ENCODE assay signal across 31 cellular contexts in the genomic region with DNA sequence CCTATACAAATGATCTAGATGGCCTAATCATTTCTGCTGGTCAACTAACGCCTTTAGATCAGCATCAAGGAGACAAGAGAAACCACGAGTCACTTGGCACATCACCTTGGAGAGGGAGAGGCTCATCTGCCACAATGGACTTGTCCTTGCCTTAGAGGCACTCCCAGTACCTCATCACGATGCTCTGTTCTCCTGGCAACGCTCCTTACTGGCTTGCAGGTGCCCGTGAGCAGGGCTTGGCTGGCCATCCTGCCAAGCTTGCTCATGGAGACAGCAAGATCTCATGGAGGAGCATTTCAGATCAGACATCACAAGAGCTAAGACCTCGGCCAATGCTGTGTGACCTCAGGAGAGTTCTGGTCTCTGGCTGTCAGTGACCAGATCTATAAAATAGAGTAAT.
"Had no signal": no experiment of that assay in that cellular context is flagged by ENCODE, and none has a peak within 500 bp of the region (broad histone marks: within the 10 kb centered on the region; RNA-seq: fewer than 3 reads in every experiment).

No MANE protein-coding gene starts in this region.

- H3K27ac Mint-ChIP-seq: immature natural killer cell; mesothelial cell of epicardium; natural killer cell; nephron progenitor cell; stimulated activated naive B cell treated with anti-CD40 and anti-IgM and Interleukin-4, amounts not matched to agents 10 μg/mL and 1 μg/mL and 100 μg/mL, for 72 hours had no signal

- ATAC-seq: left colon; left lung; lower lobe of right lung; natural killer cell; pancreas; right cardiac atrium; sciatic nerve; stimulated activated naive B cell treated with anti-CD40 and anti-IgM and Interleukin-4, amounts not matched to agents 10 μg/mL and 1 μg/mL and 100 μg/mL, for 72 hours; stimulated activated naive CD8-positive, alpha-beta T cell treated with anti-CD3 and anti-CD28 coated beads, Interleukin-15, Interleukin-2, amounts not matched to agents 100 U/mL and 50 U/mL, for 24 hours had no signal

- H3K9me3 ChIP-seq: left lung, lower lobe of right lung, pancreas, prostate gland, stomach, testis, thyroid gland, transverse colon, upper lobe of left lung, vagina had no signal

- H3K36me3 ChIP-seq: left lung, lower lobe of right lung, pancreas, prostate gland, stomach, thyroid gland, transverse colon, upper lobe of left lung, vagina had no signal

- H3K4me1 ChIP-seq: prostate gland, testis had no signal

- H3K27ac ChIP-seq: left lung, lower lobe of right lung, pancreas, prostate gland, skin epidermis, stomach, testis, thyroid gland, transverse colon, upper lobe of left lung, vagina had no signal

- H3K27me3 Mint-ChIP-seq: naive B cell; stimulated activated naive B cell treated with anti-CD40 and anti-IgM and Interleukin-4, amounts not matched to agents 10 μg/mL and 1 μg/mL and 100 μg/mL, for 72 hours had no signal

- DNase-seq: hypothalamus; immature natural killer cell; kidney; left colon; left lung; lower lobe of right lung; mammary epithelial cell; mesendoderm; naive B cell; natural killer cell; nephron progenitor cell; pancreas; posterior cingulate gyrus; retina; stimulated activated CD4-positive, alpha-beta T cell treated with anti-CD3 and anti-CD28 coated beads, Interleukin-12 subunit alpha, Interleukin-12 subunit beta, amount 100 ng/mL, for 4 hours; stimulated activated CD4-positive, alpha-beta T cell treated with anti-CD3 and anti-CD28 coated beads, Interleukin-15, amount 100 ng/mL, for 24 hours; stimulated activated CD4-positive, alpha-beta T cell treated with anti-CD3 and anti-CD28 coated beads, Interleukin-2, amount 100 ng/mL, for 24 hours; stimulated activated CD4-positive, alpha-beta T cell treated with anti-CD3 and anti-CD28 coated beads, Interleukin-4, amount 100 ng/mL, for 1 hour; stimulated activated naive B cell treated with anti-CD40 and anti-IgM and Interleukin-4, amounts not matched to agents 10 μg/mL and 1 μg/mL and 100 μg/mL, for 72 hours; stimulated activated naive CD8-positive, alpha-beta T cell treated with anti-CD3 and anti-CD28 coated beads, Interleukin-15, Interleukin-2, amounts not matched to agents 100 U/mL and 50 U/mL, for 24 hours; stomach; testis; thyroid gland; transverse colon; upper lobe of left lung had no signal

- H3K36me3 Mint-ChIP-seq: immature natural killer cell, mesothelial cell of epicardium, natural killer cell had no signal

- H3K4me3 ChIP-seq: left lung, lower lobe of right lung, pancreas, prostate gland, skin epidermis, stomach, testis, thyroid gland, transverse colon, upper lobe of left lung, vagina had no signal

- H3K27me3 ChIP-seq: left lung, pancreas, stomach, testis, thyroid gland, transverse colon, upper lobe of left lung, vagina had no signal

- H3K9me3 Mint-ChIP-seq: natural killer cell had no signal
